Comparison of ENCODE assay signal across 8 cellular contexts in the genomic region with DNA sequence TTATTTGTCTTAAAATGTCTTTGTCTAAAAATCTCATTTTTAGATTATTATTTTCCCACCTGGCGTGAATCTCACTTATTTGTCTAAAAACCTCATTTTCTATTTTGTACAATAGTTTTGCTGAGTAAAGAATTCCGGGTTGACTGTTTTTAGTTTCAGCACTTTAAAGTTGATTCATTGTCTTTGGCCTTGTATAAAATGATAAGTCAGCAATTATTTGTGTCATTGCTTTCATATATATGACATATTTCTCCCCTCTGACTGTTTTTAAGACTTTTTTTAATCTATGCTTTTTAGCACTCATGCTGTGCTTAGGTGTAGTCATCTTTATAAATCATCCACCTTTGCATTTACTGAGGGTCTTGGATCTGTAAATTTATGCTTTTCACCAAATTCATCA.
"Had no signal": no experiment of that assay in that cellular context is flagged by ENCODE, and none has a peak within 500 bp of the region (broad histone marks: within the 10 kb centered on the region; RNA-seq: fewer than 3 reads in every experiment).

No MANE protein-coding gene starts in this region.

- H2AFZ ChIP-seq: GM23248 had no signal

- H3K9ac ChIP-seq: GM23248 had no signal

- H3K27ac ChIP-seq: GM23248, HL-60 had no signal

- DNase-seq: GM23248, GOT3, H9, HCEC 1CT, Karpas-422, KG1 had no signal

- H3K4me3 ChIP-seq: GM23248 had no signal

- FAIRE-seq: H54 had no signal
